In genomic region chr13:65943711-65944110, GRCh38 we compare ENCODE assay signal across 26 cellular contexts.
A peak's percentile ranks its signal among the peaks of the same experiment; 100 is the strongest.
DNase-seq lines count a peak whose midpoint lies in the region; ATAC-seq lines count a peak whose summit lies in the region.
"Had no signal": no experiment of that assay in that cellular context is flagged by ENCODE, and none has a peak within 500 bp of the region (broad histone marks: within the 10 kb centered on the region; RNA-seq: fewer than 3 reads in every experiment).

No MANE protein-coding gene starts in this region.

- no peak for ATAC-seq in HG02763 (IDR thresholded peaks at IDR 0.05; ENCODE audit: unreplicated experiment)
- ATAC-seq in HG03460 (IDR thresholded peaks at IDR 0.05; ENCODE audit: unreplicated experiment) = no peak
- no peak for ATAC-seq in HG02973 (IDR thresholded peaks at IDR 0.05; ENCODE audit: unreplicated experiment)
- ATAC-seq: CD8-positive, alpha-beta T cell; HCT116; natural killer cell; stimulated activated naive CD8-positive, alpha-beta T cell treated with anti-CD3 and anti-CD28 coated beads, Interleukin-15, Interleukin-2, amounts not matched to agents 100 U/mL and 50 U/mL, for 24 hours had no signal

- no peak overlapping the region for H2BK15ac ChIP-seq in neuronal stem cell (ENCODE audit: low read length)

- H3K27ac ChIP-seq in neuronal stem cell (replicated peaks; ENCODE audit: low read length) = no peak overlapping the region
- H3K27ac ChIP-seq: HL-60, thyroid gland had no signal

- peak; percentile 53 for DNase-seq in EH (ENCODE audit: low read depth)
- DNase-seq in NCI-H69 (lab: John Stamatoyannopoulos, UW) = peak; percentile 27
- DNase-seq in neuronal stem cell (ENCODE audit: low spot score) = no peak
- no peak for DNase-seq in SKM-1 (lab: John Stamatoyannopoulos, UW; ENCODE audit: unreplicated experiment)
- DNase-seq: activated CD4-positive, alpha-beta T cell treated with anti-CD3 and anti-CD28 coated beads, Interleukin-2, amount 50 U/mL, for 1 hour; activated CD8-positive, alpha-beta memory T cell treated with anti-CD3 and anti-CD28 coated beads, Interleukin-2, amount 50 U/mL, for 48 hours; activated naive CD8-positive, alpha-beta T cell treated with anti-CD3 and anti-CD28 coated beads, Interleukin-2, amount 10 ng/mL, durations not matched to agents 7 days and 5 days; CD8-positive, alpha-beta T cell; cortex of kidney; DMS79; natural killer cell; NCI-H1417 treated with DMSO at 0.1 percent for 48 hours; NCI-H2171; NCI-H774; SHP77; small intestine; stimulated activated CD4-positive, alpha-beta T cell treated with anti-CD3 and anti-CD28 coated beads, Interleukin-2, amount 100 ng/mL, for 48 hours; stimulated activated naive CD8-positive, alpha-beta T cell treated with anti-CD3 and anti-CD28 coated beads, Interleukin-15, Interleukin-2, amounts not matched to agents 100 U/mL and 50 U/mL, for 24 hours; T-helper 1 cell; thyroid gland had no signal

- no peak overlapping the region for H4K91ac ChIP-seq in neuronal stem cell (ENCODE audit: low read depth, low read length, poor library complexity)

- H3K4me2 ChIP-seq in neuronal stem cell (ENCODE audit: insufficient read depth, low read length, poor library complexity, severe bottlenecking) = no peak overlapping the region

- no peaks in the 10 kb centered on the region for H3K79me1 ChIP-seq in neuronal stem cell (ENCODE audit: low read depth, low read length)

- H3K9ac ChIP-seq in endocrine pancreas (ENCODE audit: control insufficient read depth, insufficient read depth, low read length) (no peak overlapping the region), neuronal stem cell (ENCODE audit: low read depth, low read length, poor library complexity) (no peak overlapping the region)

- peak overlapping the region; percentile 38 for H2AFZ ChIP-seq in neuronal stem cell (ENCODE audit: low read length)

- H3K9me3 ChIP-seq in endocrine pancreas (ENCODE audit: control insufficient read depth, low read length) (no peaks in the 10 kb centered on the region), neuronal stem cell (replicated peaks in 1 of 2; ENCODE audit: control insufficient read depth in 2 of 2, insufficient read depth in 1 of 2, low read depth in 1 of 2, low read length in 2 of 2) (no peaks in the 10 kb centered on the region)
- H3K9me3 ChIP-seq: thyroid gland had no signal

- no peaks in the 10 kb centered on the region for H3K27me3 ChIP-seq in endocrine pancreas (ENCODE audit: control insufficient read depth, insufficient read depth, low read length)
- H3K27me3 ChIP-seq in neuronal stem cell (ENCODE audit: control insufficient read depth in 3 of 3, insufficient read depth in 3 of 3, low read depth in 1 of 3, low read length in 3 of 3) = no peaks in the 10 kb centered on the region
- H3K27me3 ChIP-seq: thyroid gland had no signal

- no peak overlapping the region for H3K23ac ChIP-seq in neuronal stem cell (ENCODE audit: low read depth, low read length, poor library complexity)

- no peak overlapping the region for H2BK12ac ChIP-seq in neuronal stem cell (ENCODE audit: low read length)

- no CpG with 5 or more reads among the region's 3 CpGs for WGBS in neuronal stem cell (ENCODE audit: extremely low coverage in 2 of 2, insufficient read length in 2 of 2, insufficient replicate concordance in 1 of 2), 2 donors

- no peak overlapping the region for H2BK120ac ChIP-seq in neuronal stem cell (ENCODE audit: low read depth, low read length)

- no peak overlapping the region for H2AK5ac ChIP-seq in neuronal stem cell (ENCODE audit: low read depth, low read length)

- H3K4me1 ChIP-seq in endocrine pancreas (ENCODE audit: control insufficient read depth, insufficient read depth, low read length) = peaks cover 15% of the 10 kb centered on the region
- peaks cover 0 to 1% of the 10 kb centered on the region in 2 donors for H3K4me1 ChIP-seq in neuronal stem cell (ENCODE audit: control insufficient read depth in 2 of 2, insufficient read depth in 1 of 2, low read depth in 1 of 2, low read length in 2 of 2)
- H3K4me1 ChIP-seq: thyroid gland had no signal

- no peak overlapping the region for H2BK5ac ChIP-seq in neuronal stem cell (ENCODE audit: low read length)

- no peak overlapping the region for H3K14ac ChIP-seq in neuronal stem cell (ENCODE audit: low read length)

- H3K36me3 ChIP-seq in endocrine pancreas (ENCODE audit: control insufficient read depth, insufficient read depth, low read length) (no peaks in the 10 kb centered on the region), neuronal stem cell (replicated peaks in 1 of 2; ENCODE audit: control insufficient read depth in 2 of 2, insufficient read depth in 2 of 2, low read length in 2 of 2) (no peaks in the 10 kb centered on the region)
- H3K36me3 ChIP-seq: thyroid gland had no signal

- no peak overlapping the region for H3K18ac ChIP-seq in neuronal stem cell (ENCODE audit: low read length)

- H4K8ac ChIP-seq in neuronal stem cell (ENCODE audit: low read depth, low read length) = no peak overlapping the region

- H3K4ac ChIP-seq in neuronal stem cell (ENCODE audit: low read length) = no peak overlapping the region

- H3K4me3 ChIP-seq in endocrine pancreas (ENCODE audit: control insufficient read depth, insufficient read depth, low read length) = peak overlapping the region; percentile 42
- H3K4me3 ChIP-seq in neuronal stem cell (ENCODE audit: low read length in 2 of 2) = no peak overlapping the region
- H3K4me3 ChIP-seq: thyroid gland had no signal

Comparison
In these comparisons a context has a peak if more than half of its experiments do, and no peak if none do; other contexts are left out.
1. DNase-seq: peak in EH (single experiment) and NCI-H69 (single experiment); none in neuronal stem cell (single experiment) and SKM-1 (single experiment).